ENCODE assay signal across 28 cellular contexts in genomic region chr2:156464106-156464505, GRCh38. TPM values are rescaled to one million over a fixed set of nuclear protein-coding genes. Genes with fewer than 3 reads are reported as not detected.
A peak's percentile ranks its signal among the peaks of the same experiment; 100 is the strongest.
DNase-seq lines count a peak whose midpoint lies in the region; ATAC-seq and TF ChIP-seq lines count a peak whose summit lies in the region.
"Had no signal": no experiment of that assay in that cellular context is flagged by ENCODE, and none has a peak within 500 bp of the region (broad histone marks: within the 10 kb centered on the region; RNA-seq: fewer than 3 reads in every experiment).

No MANE protein-coding gene starts in this region.

- H3K36me3 Mint-ChIP-seq in progenitor cell of endocrine pancreas (ENCODE audit: insufficient read depth), result no peaks in the 10 kb centered on the region
- H3K36me3 Mint-ChIP-seq in CD8-positive, alpha-beta T cell, result peaks cover 2% of the 10 kb centered on the region
- H3K36me3 Mint-ChIP-seq in activated naive CD4-positive, alpha-beta T cell treated with anti-CD3 and anti-CD28 coated beads, Interleukin-2, amount 50 U/mL, for 72 hours, result peaks cover 3 to 9% of the 10 kb centered on the region in 2 donors

- H3K36me3 ChIP-seq in RWPE2 (ENCODE audit: low read depth), result 0 out of 2 replicates have a peak, but pooled peaks cover 5% of the 10 kb centered on the region
- no peaks in the 10 kb centered on the region for H3K36me3 ChIP-seq in CD8-positive, alpha-beta T cell (ENCODE audit: insufficient read depth, low read length)
- H3K36me3 ChIP-seq: gastroesophageal sphincter, ovary, right atrium auricular region had no signal

- ATAC-seq in RWPE2 (ENCODE audit: low read depth), result no peak
- no peak for ATAC-seq in CD8-positive, alpha-beta T cell
- no peak for ATAC-seq in GM21528 (IDR thresholded peaks at IDR 0.05; ENCODE audit: low FRiP score, unreplicated experiment)
- ATAC-seq in activated naive CD4-positive, alpha-beta T cell treated with anti-CD3 and anti-CD28 coated beads, Interleukin-2, amount 50 U/mL, for 72 hours, result no peak
- ATAC-seq: gastroesophageal sphincter; left ventricle myocardium superior; naive thymus-derived CD8-positive, alpha-beta T cell; Panc1; T-cell had no signal

- peaks cover 61% of the 10 kb centered on the region for H3K4me1 Mint-ChIP-seq in progenitor cell of endocrine pancreas (ENCODE audit: low read depth)
- H3K4me1 Mint-ChIP-seq in CD8-positive, alpha-beta T cell (ENCODE audit: low read depth), result peaks cover 19% of the 10 kb centered on the region

- H3K27me3 ChIP-seq in RWPE2 (ENCODE audit: insufficient read depth, poor library complexity, severe bottlenecking), result no peaks in the 10 kb centered on the region
- no peaks in the 10 kb centered on the region for H3K27me3 ChIP-seq in CD8-positive, alpha-beta T cell (ENCODE audit: insufficient read depth, low read length)
- H3K27me3 ChIP-seq: gastroesophageal sphincter, ovary, right atrium auricular region had no signal

- intact Hi-C loops in CD8-positive, alpha-beta T cell (cut with DNase I, micrococcal nuclease), result no loop called here

- H3K4me3 ChIP-seq in RWPE2 (ENCODE audit: severe bottlenecking), result no peak overlapping the region
- H3K4me3 ChIP-seq in CD8-positive, alpha-beta T cell (ENCODE audit: low read depth, low read length), result no peak overlapping the region
- H3K4me3 ChIP-seq: gastroesophageal sphincter, ovary, right atrium auricular region had no signal

- no peak overlapping the region for H3K4me3 Mint-ChIP-seq in progenitor cell of endocrine pancreas (ENCODE audit: low read depth)
- H3K4me3 Mint-ChIP-seq in CD8-positive, alpha-beta T cell, result no peak overlapping the region
- H3K4me3 Mint-ChIP-seq: central memory CD8-positive, alpha-beta T cell; naive thymus-derived CD8-positive, alpha-beta T cell; T-cell had no signal

- CTCF ChIA-PET in CD8-positive, alpha-beta T cell (lab: Charles Lee), result no interaction called here

- peak overlapping the region; percentile 51 for H3K27ac Mint-ChIP-seq in progenitor cell of endocrine pancreas
- H3K27ac Mint-ChIP-seq in CD8-positive, alpha-beta T cell, result no peak overlapping the region
- H3K27ac Mint-ChIP-seq in activated naive CD4-positive, alpha-beta T cell treated with anti-CD3 and anti-CD28 coated beads, Interleukin-2, amount 50 U/mL, for 72 hours, result no peak overlapping the region
- H3K27ac Mint-ChIP-seq: T-cell had no signal

- H3K9me3 ChIP-seq in RWPE2 (ENCODE audit: severe bottlenecking), result no peaks in the 10 kb centered on the region
- H3K9me3 ChIP-seq in CD8-positive, alpha-beta T cell (ENCODE audit: low read length), result no peaks in the 10 kb centered on the region
- H3K9me3 ChIP-seq: gastroesophageal sphincter, ovary, right atrium auricular region had no signal

- TF ChIP-seq CTCF in RWPE2 (IDR thresholded peaks at IDR 0.05; ENCODE audit: poor library complexity, severe bottlenecking), result no peak
- TF ChIP-seq CTCF in progenitor cell of endocrine pancreas (IDR thresholded peaks at IDR 0.05; ENCODE audit: unreplicated experiment), result no peak
- TF ChIP-seq CTCF in CD8-positive, alpha-beta T cell (IDR thresholded peaks at IDR 0.05), result no peak

- peaks cover 27% of the 10 kb centered on the region for H3K4me1 ChIP-seq in RWPE2 (ENCODE audit: insufficient read depth, poor library complexity, severe bottlenecking)
- H3K4me1 ChIP-seq in CD8-positive, alpha-beta T cell (ENCODE audit: insufficient read depth, low read length), result no peaks in the 10 kb centered on the region

- peak overlapping the region; percentile 12 for H3K27ac ChIP-seq in RWPE2 (ENCODE audit: poor library complexity, severe bottlenecking)
- H3K27ac ChIP-seq in epithelial cell of prostate, result peak overlapping the region; percentile 45
- H3K27ac ChIP-seq in CD8-positive, alpha-beta T cell (ENCODE audit: low read depth, low read length), result no peak overlapping the region
- H3K27ac ChIP-seq: C4-2B, gastroesophageal sphincter, ovary, right atrium auricular region had no signal

- DNase-seq in ELR (ENCODE audit: low read depth), result peak; percentile 31
- DNase-seq in RWPE2 (ENCODE audit: low spot score), result no peak
- DNase-seq in epithelial cell of prostate (ENCODE audit: low read depth, low spot score), result no peak
- DNase-seq in progenitor cell of endocrine pancreas (ENCODE audit: low spot score, unreplicated experiment), result no peak
- no peak for DNase-seq in CD8-positive, alpha-beta T cell
- no peak for DNase-seq in activated naive CD4-positive, alpha-beta T cell treated with anti-CD3 and anti-CD28 coated beads, Interleukin-2, amount 50 U/mL, for 72 hours (ENCODE audit: low spot score in 2 of 2)
- DNase-seq: activated CD8-positive, alpha-beta memory T cell treated with anti-CD3 and anti-CD28 coated beads for 24 hours; activated naive CD4-positive, alpha-beta T cell treated with Interleukin-2 at 50 U/mL for 16 hours; activated T-cell treated with anti-CD3 and anti-CD28 coated beads, Interleukin-2, amount 50 U/mL, for 1 hour; anterior cingulate cortex; EL; hypothalamus; left ventricle myocardium superior; midbrain; naive thymus-derived CD8-positive, alpha-beta T cell; NCI-H1694 treated with DMSO at 0.1 percent for 48 hours; NCI-H524 treated with DMSO at 0.1 percent for 48 hours; NK-92 treated with Interleukin-12 subunit alpha and Interleukin-12 subunit beta, amount 100 ng/mL, for 24 hours; ovary; stimulated activated CD4-positive, alpha-beta T cell treated with anti-CD3 and anti-CD28 coated beads, Interleukin-4, amount 100 ng/mL, for 4 hours; stimulated activated naive CD4-positive, alpha-beta T cell treated with Interleukin-2 at 50 U/mL for 16 hours; T-cell had no signal

- POLR2A ChIA-PET in CD8-positive, alpha-beta T cell (lab: Charles Lee), result no interaction called here

- no peaks in the 10 kb centered on the region for H3K9me3 Mint-ChIP-seq in progenitor cell of endocrine pancreas (ENCODE audit: low read depth)
- no peaks in the 10 kb centered on the region for H3K9me3 Mint-ChIP-seq in CD8-positive, alpha-beta T cell
- no peaks in the 10 kb centered on the region for H3K9me3 Mint-ChIP-seq in activated naive CD4-positive, alpha-beta T cell treated with anti-CD3 and anti-CD28 coated beads, Interleukin-2, amount 50 U/mL, for 72 hours
- H3K9me3 Mint-ChIP-seq: central memory CD8-positive, alpha-beta T cell; naive thymus-derived CD8-positive, alpha-beta T cell; T-cell had no signal

- H3K27me3 Mint-ChIP-seq in progenitor cell of endocrine pancreas, result no peaks in the 10 kb centered on the region
- no peaks in the 10 kb centered on the region for H3K27me3 Mint-ChIP-seq in CD8-positive, alpha-beta T cell (ENCODE audit: low read depth)
- H3K27me3 Mint-ChIP-seq: central memory CD8-positive, alpha-beta T cell; naive thymus-derived CD8-positive, alpha-beta T cell; T-cell had no signal

RNA-seq across cellular contexts. Expression of gene GPD2, which starts 27.9 kb away (rescaled TPM):
- 43.3 and 49.5 TPM in 2 replicates for total RNA-seq in progenitor cell of endocrine pancreas
- 1 to 10 TPM; 4.7 to 6.9 TPM for total RNA-seq in CD8-positive, alpha-beta T cell
- total RNA-seq in activated naive CD4-positive, alpha-beta T cell treated with anti-CD3 and anti-CD28 coated beads, Interleukin-2, amount 50 U/mL, for 72 hours, result 10 to 100 TPM; 21.9 to 28.0 TPM
